In the genomic region with DNA sequence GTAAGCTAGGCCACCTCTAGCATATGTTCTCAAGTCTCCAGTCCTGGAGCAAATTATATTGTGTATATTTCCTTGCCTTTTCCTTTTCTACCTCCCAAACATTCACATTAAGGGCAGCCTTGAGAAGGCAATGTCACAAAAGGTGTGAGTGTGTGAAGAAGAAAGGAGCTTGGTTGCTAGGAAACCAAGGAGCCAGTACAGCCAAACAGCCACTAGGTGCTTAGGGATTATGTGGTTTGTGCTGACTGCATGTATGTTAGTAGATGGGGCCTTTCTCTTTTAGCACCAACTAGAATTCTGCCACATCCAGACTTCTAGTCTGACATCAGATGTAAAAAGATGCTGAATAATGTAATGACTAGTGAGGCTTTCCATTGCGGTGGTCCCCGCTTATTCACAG, we compare ENCODE assay signal across 9 cellular contexts.
DNase-seq lines count a peak whose midpoint lies in the region; ATAC-seq, FAIRE-seq and TF ChIP-seq lines count a peak whose summit lies in the region.
"Had no signal": no experiment of that assay in that cellular context is flagged by ENCODE, and none has a peak within 500 bp of the region (broad histone marks: within the 10 kb centered on the region; RNA-seq: fewer than 3 reads in every experiment).

No MANE protein-coding gene starts in this region.

- WGBS in small intestine, 3 donors = 65 to 90% (median 78%) methylated on average over 2 of the region's 2 CpGs

- no peak overlapping the region for H3K4me3 ChIP-seq in GM12864 (ENCODE audit: low read depth, low read length)
- H3K4me3 ChIP-seq in cardiac fibroblast (replicated peaks in 1 of 2; ENCODE audit: low read depth in 2 of 2, low read length in 2 of 2) = no peak overlapping the region
- no peak overlapping the region for H3K4me3 ChIP-seq in naive thymus-derived CD4-positive, alpha-beta T cell (ENCODE audit: low read length)
- no peak overlapping the region for H3K4me3 ChIP-seq in small intestine (ENCODE audit: low read depth in 1 of 2, low read length in 2 of 2)
- H3K4me3 ChIP-seq in SJCRH30 = no peak overlapping the region

- H3K9me3 Mint-ChIP-seq in naive thymus-derived CD4-positive, alpha-beta T cell = peaks cover 0 to 20% (median 8%) of the 10 kb centered on the region in 11 donors
- peaks cover 16% of the 10 kb centered on the region for H3K9me3 Mint-ChIP-seq in activated naive CD8-positive, alpha-beta T cell treated with anti-CD3 and anti-CD28 coated beads, Interleukin-2, amount 50 U/mL, for 24 hours

- no peaks in the 10 kb centered on the region for H3K36me3 ChIP-seq in naive thymus-derived CD4-positive, alpha-beta T cell (ENCODE audit: control insufficient read depth in 2 of 3, insufficient read depth in 3 of 3, low read length in 3 of 3)
- H3K36me3 ChIP-seq in small intestine (ENCODE audit: control insufficient read depth in 2 of 2, insufficient read depth in 2 of 2, low read length in 2 of 2) (no peaks in the 10 kb centered on the region), SJCRH30 (no peaks in the 10 kb centered on the region)

- POLR2A ChIA-PET in naive thymus-derived CD4-positive, alpha-beta T cell (lab: Charles Lee) = no interaction called here

- H3K4me1 ChIP-seq in naive thymus-derived CD4-positive, alpha-beta T cell (ENCODE audit: control insufficient read depth in 2 of 2, insufficient read depth in 2 of 2, low read length in 2 of 2) = no peaks in the 10 kb centered on the region
- H3K4me1 ChIP-seq in small intestine (ENCODE audit: control insufficient read depth in 2 of 2, insufficient read depth in 1 of 2, low read depth in 1 of 2, low read length in 1 of 2) (no peaks in the 10 kb centered on the region), SJCRH30 (no peaks in the 10 kb centered on the region)

- CTCF ChIA-PET in naive thymus-derived CD4-positive, alpha-beta T cell (lab: Charles Lee) = no interaction called here

- ATAC-seq in naive thymus-derived CD4-positive, alpha-beta T cell = peak; percentile 37
- no peak for ATAC-seq in activated naive CD8-positive, alpha-beta T cell treated with anti-CD3 and anti-CD28 coated beads, Interleukin-2, amount 50 U/mL, for 24 hours

- no peak overlapping the region for H3K27ac ChIP-seq in naive thymus-derived CD4-positive, alpha-beta T cell (ENCODE audit: low read depth, low read length)
- no peak overlapping the region for H3K27ac ChIP-seq in small intestine (ENCODE audit: low read depth in 1 of 2, low read length in 1 of 2)
- H3K27ac ChIP-seq in SJCRH30 = no peak overlapping the region

- DNase-seq in GM12864 (ENCODE audit: low read depth) (no peak), Kasumi-1 (lab: John Stamatoyannopoulos, UW) (peak; percentile 21 to 45), cardiac fibroblast (ENCODE audit: low read depth in 2 of 2) (peak; percentile 47 to 68), small intestine (no peak), NCI-H1092 (lab: John Stamatoyannopoulos, UW) (no peak), SJCRH30 (no peak)
- DNase-seq in naive thymus-derived CD4-positive, alpha-beta T cell = peak in 5 of 9 donors; percentile 8 to 27 (median 19)
- no peak for DNase-seq in activated naive CD8-positive, alpha-beta T cell treated with anti-CD3 and anti-CD28 coated beads, Interleukin-2, amount 50 U/mL, for 24 hours
- DNase-seq: NCI-H526 had no signal

- H3K4me1 Mint-ChIP-seq in naive thymus-derived CD4-positive, alpha-beta T cell = peaks cover 0 to 5% (median 0%) of the 10 kb centered on the region in 7 donors
- H3K4me1 Mint-ChIP-seq in activated naive CD8-positive, alpha-beta T cell treated with anti-CD3 and anti-CD28 coated beads, Interleukin-2, amount 50 U/mL, for 24 hours = peaks cover 8% of the 10 kb centered on the region

- H3K9me3 ChIP-seq in naive thymus-derived CD4-positive, alpha-beta T cell (ENCODE audit: control insufficient read depth in 2 of 3, low read length in 3 of 3) = peaks cover 0 to 8% (median 0%) of the 10 kb centered on the region in 3 experiments
- H3K9me3 ChIP-seq in small intestine (ENCODE audit: control insufficient read depth, low read depth) (no peaks in the 10 kb centered on the region), SJCRH30 (replicated peaks) (no peaks in the 10 kb centered on the region)

- no peak overlapping the region for H3K4me3 Mint-ChIP-seq in naive thymus-derived CD4-positive, alpha-beta T cell
- no peak overlapping the region for H3K4me3 Mint-ChIP-seq in activated naive CD8-positive, alpha-beta T cell treated with anti-CD3 and anti-CD28 coated beads, Interleukin-2, amount 50 U/mL, for 24 hours

- H3K36me3 Mint-ChIP-seq in naive thymus-derived CD4-positive, alpha-beta T cell = peaks cover 0 to 3% (median 0%) of the 10 kb centered on the region in 5 donors
- H3K36me3 Mint-ChIP-seq in activated naive CD8-positive, alpha-beta T cell treated with anti-CD3 and anti-CD28 coated beads, Interleukin-2, amount 50 U/mL, for 24 hours (ENCODE audit: low read depth) = peaks cover 3% of the 10 kb centered on the region

- no peak for FAIRE-seq in small intestine (lab: Jason Lieb, UNC)

- intact Hi-C loops in naive thymus-derived CD4-positive, alpha-beta T cell (cut with micrococcal nuclease) = no loop called here

- H3K27ac Mint-ChIP-seq in naive thymus-derived CD4-positive, alpha-beta T cell = no peak overlapping the region
- H3K27ac Mint-ChIP-seq in activated naive CD8-positive, alpha-beta T cell treated with anti-CD3 and anti-CD28 coated beads, Interleukin-2, amount 50 U/mL, for 24 hours = no peak overlapping the region

- peak; percentile 23 for TF ChIP-seq CTCF in GM12864 (IDR thresholded peaks at IDR 0.05; ENCODE audit: low read depth, low read length, missing control alignments)
- peak; percentile 50 for TF ChIP-seq CTCF in cardiac fibroblast (IDR thresholded peaks at IDR 0.05; ENCODE audit: low read depth, low read length)

- H3K27me3 ChIP-seq in naive thymus-derived CD4-positive, alpha-beta T cell (ENCODE audit: control insufficient read depth in 2 of 2, insufficient read depth in 2 of 2, low read length in 2 of 2) = no peaks in the 10 kb centered on the region
- H3K27me3 ChIP-seq in small intestine (ENCODE audit: control insufficient read depth in 2 of 2, insufficient read depth in 2 of 2, low read length in 2 of 2) (no peaks in the 10 kb centered on the region), SJCRH30 (no peaks in the 10 kb centered on the region)

- peaks cover 0 to under 1% (median 0%) of the 10 kb centered on the region in 5 donors for H3K27me3 Mint-ChIP-seq in naive thymus-derived CD4-positive, alpha-beta T cell
- H3K27me3 Mint-ChIP-seq in activated naive CD8-positive, alpha-beta T cell treated with anti-CD3 and anti-CD28 coated beads, Interleukin-2, amount 50 U/mL, for 24 hours = no peaks in the 10 kb centered on the region

Comparison
In these comparisons a context has a peak if more than half of its experiments do, and no peak if none do; other contexts are left out.
1. DNase-seq: peak in Kasumi-1 (2 of 2), cardiac fibroblast (2 of 2) and naive thymus-derived CD4-positive, alpha-beta T cell (5 of 9); none in GM12864 (single experiment), small intestine (single experiment), NCI-H1092 (single experiment), activated naive CD8-positive, alpha-beta T cell treated with anti-CD3 and anti-CD28 coated beads, Interleukin-2, amount 50 U/mL, for 24 hours (single experiment) and SJCRH30 (0 of 2).